Comparison of ENCODE assay signal across 24 cellular contexts in the genomic region with DNA sequence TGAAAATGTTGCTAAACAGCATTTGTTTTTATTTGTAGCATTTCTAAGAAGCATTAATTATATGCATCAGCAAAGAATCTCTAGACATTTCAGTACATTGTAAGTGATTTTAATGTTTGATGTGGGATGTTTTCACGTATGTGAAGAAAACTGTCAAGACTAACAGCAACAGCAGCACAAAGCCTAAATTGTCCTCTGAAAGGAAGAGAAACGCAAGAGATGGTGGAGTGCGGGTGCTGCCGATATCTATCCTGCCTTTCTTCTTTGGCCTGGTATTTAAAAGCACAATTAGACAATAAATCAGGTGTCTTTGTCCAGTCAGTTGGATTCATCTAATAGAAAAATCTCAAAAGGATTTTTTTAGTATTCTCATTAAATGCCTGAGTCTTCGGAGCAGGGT. TPM values are rescaled to one million over a fixed set of nuclear protein-coding genes. Genes with fewer than 3 reads are reported as not detected.
DNase-seq lines count a peak whose midpoint lies in the region; FAIRE-seq and TF ChIP-seq lines count a peak whose summit lies in the region.
"Had no signal": no experiment of that assay in that cellular context is flagged by ENCODE, and none has a peak within 500 bp of the region (broad histone marks: within the 10 kb centered on the region; RNA-seq: fewer than 3 reads in every experiment).

No MANE protein-coding gene starts in this region.

- peak overlapping the region; percentile 99 for H3K4me3 ChIP-seq in AG10803 (ENCODE audit: low read length)
- H3K4me3 ChIP-seq in astrocyte (ENCODE audit: insufficient read depth, low read depth, low read length), result no peak overlapping the region
- H3K4me3 ChIP-seq in fibroblast of pulmonary artery (replicated peaks; ENCODE audit: low read depth, low read length), result peak overlapping the region; percentile 83
- H3K4me3 ChIP-seq in skeletal muscle satellite cell (ENCODE audit: low read length), result peak overlapping the region; percentile 1
- H3K4me3 ChIP-seq in CD8-positive, alpha-beta memory T cell (ENCODE audit: low read length), result no peak overlapping the region
- H3K4me3 ChIP-seq: lung, psoas muscle, spleen, testis had no signal

- peaks cover 89% of the 10 kb centered on the region for H3K79me2 ChIP-seq in astrocyte (ENCODE audit: insufficient read depth, low read length)

- POLR2A ChIA-PET in GM10248 (lab: Yijun Ruan, JAX), result no interaction called here
- POLR2A ChIA-PET in CD8-positive, alpha-beta memory T cell (lab: Charles Lee), result no interaction called here

- no peaks in the 10 kb centered on the region for H3K27me3 ChIP-seq in astrocyte (ENCODE audit: insufficient read depth, low read length)
- no peaks in the 10 kb centered on the region for H3K27me3 ChIP-seq in skeletal muscle satellite cell (ENCODE audit: control insufficient read depth, insufficient read depth, low read length)
- H3K27me3 ChIP-seq in CD8-positive, alpha-beta memory T cell (ENCODE audit: insufficient read depth, low read length, poor library complexity, severe bottlenecking), result peaks cover 5% of the 10 kb centered on the region
- H3K27me3 ChIP-seq: testis had no signal

- H3K36me3 ChIP-seq in astrocyte (ENCODE audit: insufficient read depth, low read length), result peaks cover 7% of the 10 kb centered on the region
- peaks cover 19% of the 10 kb centered on the region for H3K36me3 ChIP-seq in skeletal muscle satellite cell (ENCODE audit: insufficient read depth, low read length)
- H3K36me3 ChIP-seq in CD8-positive, alpha-beta memory T cell (ENCODE audit: insufficient read depth, low read length), result no peaks in the 10 kb centered on the region
- H3K36me3 ChIP-seq: spleen, WERI-Rb-1 had no signal

- no peak overlapping the region for H3K27ac Mint-ChIP-seq in astrocyte (ENCODE audit: unreplicated experiment)
- peak overlapping the region in 1 of 8 donors; percentile 36 for H3K27ac Mint-ChIP-seq in CD8-positive, alpha-beta memory T cell
- H3K27ac Mint-ChIP-seq: activated naive CD8-positive, alpha-beta T cell treated with anti-CD3 and anti-CD28 coated beads for 36 hours; activated T-helper 2 cell treated with anti-CD3 and anti-CD28 coated beads, Interferon-gamma antibody, Interleukin-2, Interleukin-4, amounts not matched to agents 10 μg/mL and 5 μg/mL and 100 μg/mL, durations not matched to agents 14 hours and 24 hours and 36 hours; CD4-positive, CD25-positive, alpha-beta regulatory T cell; stimulated activated memory B cell treated with anti-CD40 and anti-IgM and Interleukin-4, amounts not matched to agents 10 μg/mL and 1 μg/mL and 100 μg/mL, for 72 hours; T-helper 2 cell treated with Interferon-gamma antibody and Interleukin-4, amounts not matched to agents 5 μg/mL and 100 μg/mL, for 36 hours had no signal

- TF ChIP-seq CTCF in AG10803 (conservative IDR thresholded peaks at IDR 0.05; ENCODE audit: low read length) (no peak), astrocyte (IDR thresholded peaks at IDR 0.05; ENCODE audit: insufficient read depth, low read depth, low read length) (no peak), fibroblast of pulmonary artery (IDR thresholded peaks at IDR 0.05; ENCODE audit: low read length, missing control alignments) (no peak), GM10248 (IDR thresholded peaks at IDR 0.05; ENCODE audit: control extremely low read depth, extremely low read depth, low read depth, missing control alignments) (no peak)

- no peak overlapping the region for H3K4me3 Mint-ChIP-seq in astrocyte (ENCODE audit: unreplicated experiment)
- H3K4me3 Mint-ChIP-seq in CD8-positive, alpha-beta memory T cell, result no peak overlapping the region
- H3K4me3 Mint-ChIP-seq: activated naive CD8-positive, alpha-beta T cell treated with anti-CD3 and anti-CD28 coated beads for 36 hours; CD4-positive, CD25-positive, alpha-beta regulatory T cell; stimulated activated memory B cell treated with anti-CD40 and anti-IgM and Interleukin-4, amounts not matched to agents 10 μg/mL and 1 μg/mL and 100 μg/mL, for 72 hours; T-helper 2 cell treated with Interferon-gamma antibody and Interleukin-4, amounts not matched to agents 5 μg/mL and 100 μg/mL, for 36 hours had no signal

- H3K4me1 ChIP-seq in astrocyte (ENCODE audit: insufficient read depth, low read length), result peaks cover 23% of the 10 kb centered on the region
- H3K4me1 ChIP-seq in skeletal muscle satellite cell (ENCODE audit: control insufficient read depth, insufficient read depth, low read length), result peaks cover 24% of the 10 kb centered on the region
- no peaks in the 10 kb centered on the region for H3K4me1 ChIP-seq in CD8-positive, alpha-beta memory T cell (ENCODE audit: insufficient read depth, low read length)
- H3K4me1 ChIP-seq: testis had no signal

- peak; percentile 30 for DNase-seq in AG10803 (ENCODE audit: low read depth)
- DNase-seq in astrocyte (ENCODE audit: low read depth), result no peak
- no peak for DNase-seq in fibroblast of pulmonary artery (ENCODE audit: low read depth)
- DNase-seq in C1 segment of cervical spinal cord (lab: John Stamatoyannopoulos, UW), result no peak
- DNase-seq in GM10248 (ENCODE audit: extremely low spot score), result no peak
- DNase-seq in CD8-positive, alpha-beta memory T cell, result no peak
- DNase-seq in activated CD4-positive, alpha-beta T cell treated with anti-CD3 and anti-CD28 coated beads, Interleukin-2, amount 50 U/mL, for 1 hour, result no peak
- DNase-seq: ACHN; activated naive CD8-positive, alpha-beta T cell treated with anti-CD3 and anti-CD28 coated beads for 36 hours; CD4-positive, CD25-positive, alpha-beta regulatory T cell; effector CD4-positive, alpha-beta T cell; NCI-H2029 treated with DMSO at 0.1 percent for 48 hours; NCI-H345; NCI-H748 treated with DMSO at 0.1 percent for 48 hours; psoas muscle; spleen; stimulated activated CD4-positive, alpha-beta T cell treated with anti-CD3 and anti-CD28 coated beads, Interleukin-4, amount 100 ng/mL, for 1 hour; testis; WERI-Rb-1 had no signal

- H3K9me3 ChIP-seq in astrocyte (ENCODE audit: insufficient read depth, low read depth, low read length), result no peaks in the 10 kb centered on the region
- H3K9me3 ChIP-seq in skeletal muscle satellite cell (replicated peaks; ENCODE audit: low read length), result no peaks in the 10 kb centered on the region
- no peaks in the 10 kb centered on the region for H3K9me3 ChIP-seq in CD8-positive, alpha-beta memory T cell (ENCODE audit: low read length)
- H3K9me3 ChIP-seq: psoas muscle, spleen, testis had no signal

- H3K36me3 Mint-ChIP-seq in astrocyte (ENCODE audit: low read depth, unreplicated experiment), result peaks cover 4% of the 10 kb centered on the region
- no peaks in the 10 kb centered on the region for H3K36me3 Mint-ChIP-seq in CD8-positive, alpha-beta memory T cell
- H3K36me3 Mint-ChIP-seq: activated naive CD8-positive, alpha-beta T cell treated with anti-CD3 and anti-CD28 coated beads for 36 hours; CD4-positive, CD25-positive, alpha-beta regulatory T cell; stimulated activated memory B cell treated with anti-CD40 and anti-IgM and Interleukin-4, amounts not matched to agents 10 μg/mL and 1 μg/mL and 100 μg/mL, for 72 hours had no signal

- CTCF ChIA-PET in GM10248 (lab: Yijun Ruan, JAX), result no interaction called here
- CTCF ChIA-PET in CD8-positive, alpha-beta memory T cell (lab: Charles Lee), result no interaction called here

- peaks cover 49% of the 10 kb centered on the region for H3K27me3 Mint-ChIP-seq in astrocyte (ENCODE audit: low read depth, unreplicated experiment)
- peaks cover 13 to 31% of the 10 kb centered on the region in 2 donors for H3K27me3 Mint-ChIP-seq in CD8-positive, alpha-beta memory T cell

- no peaks in the 10 kb centered on the region for H3K4me1 Mint-ChIP-seq in astrocyte (ENCODE audit: low read depth, unreplicated experiment)
- H3K4me1 Mint-ChIP-seq in CD8-positive, alpha-beta memory T cell, result peaks cover 0 to under 1% (median 0%) of the 10 kb centered on the region in 3 donors
- H3K4me1 Mint-ChIP-seq: activated naive CD8-positive, alpha-beta T cell treated with anti-CD3 and anti-CD28 coated beads for 36 hours; CD4-positive, CD25-positive, alpha-beta regulatory T cell; stimulated activated memory B cell treated with anti-CD40 and anti-IgM and Interleukin-4, amounts not matched to agents 10 μg/mL and 1 μg/mL and 100 μg/mL, for 72 hours had no signal

- no peak overlapping the region for H2AFZ ChIP-seq in astrocyte (ENCODE audit: low read depth, low read length)

- H3K27ac ChIP-seq in astrocyte (ENCODE audit: low read depth, low read length), result no peak overlapping the region
- H3K27ac ChIP-seq in CD8-positive, alpha-beta memory T cell (ENCODE audit: low read depth, low read length), result no peak overlapping the region
- H3K27ac ChIP-seq: psoas muscle, spleen, testis, WERI-Rb-1 had no signal

- no peak for FAIRE-seq in astrocyte (lab: Jason Lieb, UNC)

- peaks cover 38% of the 10 kb centered on the region for H4K20me1 ChIP-seq in astrocyte (ENCODE audit: insufficient read depth, low read length)

- peaks cover 14% of the 10 kb centered on the region for H3K9me3 Mint-ChIP-seq in astrocyte (ENCODE audit: unreplicated experiment)
- no peaks in the 10 kb centered on the region for H3K9me3 Mint-ChIP-seq in CD8-positive, alpha-beta memory T cell
- H3K9me3 Mint-ChIP-seq: activated naive CD8-positive, alpha-beta T cell treated with anti-CD3 and anti-CD28 coated beads for 36 hours; activated T-helper 2 cell treated with anti-CD3 and anti-CD28 coated beads, Interferon-gamma antibody, Interleukin-2, Interleukin-4, amounts not matched to agents 10 μg/mL and 5 μg/mL and 100 μg/mL, durations not matched to agents 14 hours and 24 hours and 36 hours; CD4-positive, CD25-positive, alpha-beta regulatory T cell; stimulated activated memory B cell treated with anti-CD40 and anti-IgM and Interleukin-4, amounts not matched to agents 10 μg/mL and 1 μg/mL and 100 μg/mL, for 72 hours; T-helper 2 cell treated with Interferon-gamma antibody and Interleukin-4, amounts not matched to agents 5 μg/mL and 100 μg/mL, for 36 hours had no signal

- no peak overlapping the region for H3K9ac ChIP-seq in astrocyte (ENCODE audit: low read length)
- no peak overlapping the region for H3K9ac ChIP-seq in skeletal muscle satellite cell (ENCODE audit: low read depth, low read length)

- H3K4me2 ChIP-seq in astrocyte (ENCODE audit: low read length), result peak overlapping the region; percentile 97
- H3K4me2 ChIP-seq in skeletal muscle satellite cell (ENCODE audit: low read length), result peak overlapping the region; percentile 98

RNA-seq across cellular contexts. Expression of gene TWIST2, which starts 3.1 kb away (rescaled TPM):
- 2.5 and 3.2 TPM in 2 replicates for total RNA-seq in astrocyte
- 34.7 and 38.7 TPM in 2 replicates for total RNA-seq in skeletal muscle satellite cell (2012; rRNA removed)
- total RNA-seq in CD8-positive, alpha-beta memory T cell, result not detected
- not detected for polyA plus RNA-seq in CD8-positive, alpha-beta memory T cell
- total RNA-seq: activated naive CD8-positive, alpha-beta T cell treated with anti-CD3 and anti-CD28 coated beads for 36 hours; activated T-helper 2 cell treated with anti-CD3 and anti-CD28 coated beads, Interferon-gamma antibody, Interleukin-2, Interleukin-4, amounts not matched to agents 10 μg/mL and 5 μg/mL and 100 μg/mL, durations not matched to agents 14 hours and 24 hours and 36 hours; CD4-positive, CD25-positive, alpha-beta regulatory T cell had no signal
- polyA plus RNA-seq: CD4-positive, CD25-positive, alpha-beta regulatory T cell had no signal

Comparison
In these comparisons a context has a peak if more than half of its experiments do, and no peak if none do; other contexts are left out.
1. H3K4me3 ChIP-seq: peak in AG10803 (single experiment), fibroblast of pulmonary artery (single experiment) and skeletal muscle satellite cell (single experiment); none in astrocyte (single experiment) and CD8-positive, alpha-beta memory T cell (single experiment).